Comparison of ENCODE assay signal across 12 cellular contexts in genomic region chr12:7079826-7080125, GRCh38. TPM values are rescaled to one million over a fixed set of nuclear protein-coding genes. Genes with fewer than 3 reads are reported as not detected.
DNase-seq lines count a peak whose midpoint lies in the region; ATAC-seq and TF ChIP-seq lines count a peak whose summit lies in the region.
"Had no signal": no experiment of that assay in that cellular context is flagged by ENCODE, and none has a peak within 500 bp of the region (broad histone marks: within the 10 kb centered on the region; RNA-seq: fewer than 3 reads in every experiment).

No MANE protein-coding gene starts in this region.

- H3K27me3 ChIP-seq in SJSA1 (replicated peaks), result no peaks in the 10 kb centered on the region
- H3K27me3 ChIP-seq in muscle layer of duodenum (ENCODE audit: low read depth, low read length), result no peaks in the 10 kb centered on the region
- no peaks in the 10 kb centered on the region for H3K27me3 ChIP-seq in vagina

- peaks cover 18% of the 10 kb centered on the region for H3K4me1 ChIP-seq in SJSA1 (replicated peaks)
- no peaks in the 10 kb centered on the region for H3K4me1 ChIP-seq in muscle layer of duodenum (ENCODE audit: control insufficient read depth in 1 of 2, insufficient read depth in 2 of 2, low read length in 2 of 2)
- H3K4me1 ChIP-seq in vagina, result peaks cover 37% of the 10 kb centered on the region

- 0 out of 2 replicates have a peak, but pooled peaks cover 2% of the 10 kb centered on the region for H3K36me3 ChIP-seq in SJSA1
- H3K36me3 ChIP-seq in muscle layer of duodenum (ENCODE audit: control insufficient read depth in 1 of 2, insufficient read depth in 2 of 2, low read length in 2 of 2), result peaks cover 19 to 29% of the 10 kb centered on the region in 2 donors
- H3K36me3 ChIP-seq in vagina, result peaks cover 0 to 33% of the 10 kb centered on the region in 2 donors

- H3K27ac ChIP-seq in SJSA1 (peak overlapping the region; percentile 34), muscle layer of duodenum (ENCODE audit: low read length) (peak overlapping the region; percentile 63), vagina (peak overlapping the region; percentile 84)

- H3K4me3 ChIP-seq in SJSA1 (no peak overlapping the region), fibroblast of pulmonary artery (replicated peaks; ENCODE audit: low read depth, low read length) (no peak overlapping the region), muscle layer of duodenum (ENCODE audit: low read depth in 1 of 2, low read length in 2 of 2) (no peak overlapping the region), vagina (no peak overlapping the region)

- intact Hi-C loops in vagina (cut with DNase I), result no loop called here

- H3K9me3 ChIP-seq in SJSA1 (replicated peaks) (no peaks in the 10 kb centered on the region), muscle layer of duodenum (ENCODE audit: control insufficient read depth in 1 of 2, low read length in 2 of 2) (no peaks in the 10 kb centered on the region), vagina (no peaks in the 10 kb centered on the region)

- ATAC-seq in HG03159 (IDR thresholded peaks at IDR 0.05; ENCODE audit: unreplicated experiment), result no peak
- ATAC-seq: T-helper 17 cell had no signal

- no peak for DNase-seq in SJSA1 (ENCODE audit: low read depth in 1 of 2, low spot score in 2 of 2)
- peak; percentile 58 for DNase-seq in fibroblast of pulmonary artery (ENCODE audit: low read depth)
- no peak for DNase-seq in vagina (ENCODE audit: extremely low spot score in 2 of 2)
- DNase-seq in cerebellar cortex (ENCODE audit: low spot score), result no peak
- no peak for DNase-seq in NCI-H2029 (lab: John Stamatoyannopoulos, UW)
- DNase-seq: activated T-cell treated with anti-CD3 and anti-CD28 coated beads, Interleukin-2, amount 50 U/mL, for 1 hour; DMS79 treated with DMSO at 0.1 percent for 48 hours; NCI-H748 treated with DMSO at 0.1 percent for 48 hours; retina; T-helper 17 cell had no signal

- no peak for TF ChIP-seq POLR2A in vagina (IDR thresholded peaks at IDR 0.05)

- TF ChIP-seq CTCF in fibroblast of pulmonary artery (IDR thresholded peaks at IDR 0.05; ENCODE audit: low read length, missing control alignments) (no peak), vagina (IDR thresholded peaks at IDR 0.05) (no peak)

RNA-seq across cellular contexts. Expression of gene C1R, which starts 12.5 kb away (rescaled TPM):
- total RNA-seq in SJSA1 (2014; rRNA removed; shearing (Covaris generic)), result 36.1 and 45.7 TPM in 2 replicates
- 830 TPM for total RNA-seq in vagina

RNA-seq across cellular contexts. Expression of gene C1S, which starts 19.3 kb away (rescaled TPM):
- 21.2 and 35.0 TPM in 2 replicates for total RNA-seq in SJSA1 (2014; rRNA removed; shearing (Covaris generic))
- total RNA-seq in vagina, result 541 TPM

RNA-seq across cellular contexts. Expression of gene C1RL, which starts 29.2 kb away (rescaled TPM):
- 0.63 and 2.5 TPM in 2 replicates for total RNA-seq in SJSA1 (2014; rRNA removed; shearing (Covaris generic))
- total RNA-seq in vagina, result 122 TPM

RNA-seq across cellular contexts. Expression of gene RBP5, which starts 48.9 kb away (rescaled TPM):
- total RNA-seq in SJSA1 (2014; rRNA removed; shearing (Covaris generic)), result not detected in 2 replicates
- 3.7 TPM for total RNA-seq in vagina
- total RNA-seq: T-helper 17 cell had no signal

RNA-seq across cellular contexts. Expression of gene CLSTN3, which starts 50.4 kb away (rescaled TPM):
- 0.82 TPM in 1 of 2 replicates, not detected in the other for total RNA-seq in SJSA1 (2014; rRNA removed; shearing (Covaris generic))
- total RNA-seq in vagina, result 46.2 TPM

Comparison
In these comparisons a context has a peak if more than half of its experiments do, and no peak if none do; other contexts are left out.
1. H3K27ac ChIP-seq: peak in every context shown above with its lines; median percentile 84 in vagina; 63 in muscle layer of duodenum; 34 in SJSA1.
2. RNA of gene C1R, which starts 12.5 kb away (total RNA-seq): 830 TPM in vagina (single experiment); 36.1 to 45.7 TPM in SJSA1; every median in the first group is over 10 times any median in the second.
3. RNA of gene C1S, which starts 19.3 kb away (total RNA-seq): 541 TPM in vagina (single experiment); 21.2 to 35.0 TPM in SJSA1; every median in the first group is over 10 times any median in the second.
4. RNA of gene C1RL, which starts 29.2 kb away (total RNA-seq): 122 TPM in vagina (single experiment); 0.63 to 2.5 TPM in SJSA1; every median in the first group is over 10 times any median in the second.